In the genomic region with DNA sequence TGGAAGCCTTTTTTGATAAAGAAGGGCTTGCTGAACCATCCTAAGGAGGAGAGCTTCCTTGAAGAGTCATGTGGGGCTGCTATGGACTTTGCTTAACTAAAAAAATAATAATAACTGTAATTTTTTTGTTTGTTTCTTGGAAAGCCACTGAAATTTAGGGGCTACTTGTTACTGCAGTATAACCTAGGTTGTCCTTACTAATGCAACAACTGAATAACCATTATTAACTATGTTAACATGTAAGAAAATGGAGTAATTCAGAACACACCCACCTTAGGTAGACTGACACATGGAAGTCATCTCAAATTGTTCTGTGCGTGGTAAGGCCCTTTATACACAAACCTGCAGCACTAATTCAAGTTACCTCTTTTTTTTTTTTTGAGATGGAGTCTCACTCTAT, we compare ENCODE assay signal across 10 cellular contexts.
"Had no signal": no experiment of that assay in that cellular context is flagged by ENCODE, and none has a peak within 500 bp of the region (broad histone marks: within the 10 kb centered on the region; RNA-seq: fewer than 3 reads in every experiment).

No MANE protein-coding gene starts in this region.

- H3K27ac ChIP-seq: GM23248 had no signal

- H3K4me3 ChIP-seq: GM23248, HAP-1 had no signal

- H3K36me3 ChIP-seq: HAP-1 had no signal

- H2AFZ ChIP-seq: GM23248 had no signal

- H3K27ac Mint-ChIP-seq: H9, HFFc6 had no signal

- H3K9me3 Mint-ChIP-seq: H9 had no signal

- H3K4me1 ChIP-seq: HAP-1 had no signal

- ATAC-seq: HCT116 had no signal

- H3K4me3 Mint-ChIP-seq: H9, HFFc6 had no signal

- H3K9ac ChIP-seq: GM23248 had no signal

- FAIRE-seq: H1, H54 had no signal

- H3K9me3 ChIP-seq: HAP-1 had no signal

- DNase-seq: GM23248, GOT3, H7, H9, HCEC 1CT, HFFc6 had no signal
